25 cellular contexts compared by ENCODE assay signal in the genomic region with DNA sequence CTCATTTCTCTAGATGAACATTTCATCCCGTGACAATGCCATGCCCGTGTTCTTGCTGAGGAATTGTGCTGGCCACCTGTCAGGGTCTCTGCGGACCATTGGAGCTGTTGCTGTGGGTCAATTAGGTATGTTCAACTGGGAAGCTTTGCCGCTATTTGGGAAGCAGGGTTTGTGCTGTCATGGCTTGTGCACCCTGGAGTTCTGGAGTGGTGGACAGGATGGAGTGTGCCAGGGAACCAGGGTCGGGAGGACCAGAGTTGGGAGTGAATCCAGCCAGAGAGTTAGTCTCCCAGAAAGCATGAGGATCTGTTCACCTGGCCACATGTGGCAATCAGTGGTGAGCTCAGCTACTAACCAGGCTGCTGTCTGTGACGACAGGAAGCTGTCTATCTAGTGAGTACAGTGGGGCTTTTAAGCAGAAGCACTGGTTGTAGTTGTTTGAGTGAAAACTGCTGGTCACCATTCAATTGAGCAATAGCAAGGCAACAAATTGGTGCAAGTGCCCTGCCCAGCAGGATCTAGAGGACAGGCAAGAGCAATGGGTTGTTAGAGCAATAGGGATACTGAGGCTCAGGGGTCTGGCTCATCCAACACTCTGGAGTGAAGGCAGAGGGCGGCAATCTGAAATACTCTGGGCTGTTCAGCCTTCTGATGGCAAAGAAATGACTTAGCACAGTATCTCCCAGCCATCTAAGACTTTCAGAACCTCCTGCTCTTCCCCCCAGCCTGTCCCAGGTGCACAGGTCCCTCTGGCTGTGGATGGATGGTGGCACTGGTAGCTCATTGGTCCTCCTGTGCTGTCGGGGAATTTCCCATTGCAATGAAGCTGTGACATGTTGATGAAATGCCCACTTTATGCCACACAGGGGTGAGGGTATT.
"Had no signal": no experiment of that assay in that cellular context is flagged by ENCODE, and none has a peak within 500 bp of the region (broad histone marks: within the 10 kb centered on the region; RNA-seq: fewer than 3 reads in every experiment).

No MANE protein-coding gene starts in this region.

- H3K4me1 Mint-ChIP-seq: activated T-helper 17 cell treated with anti-CD3 and anti-CD28 coated beads, Interleukin-2, amount 50 U/mL, for 72 hours; central memory CD8-positive, alpha-beta T cell; endodermal cell; neural crest cell had no signal

- H3K27ac Mint-ChIP-seq: activated naive CD4-positive, alpha-beta T cell treated with anti-CD3 and anti-CD28 coated beads, Interleukin-2, amount 50 U/mL, for 72 hours; activated T-cell treated with anti-CD3 and anti-CD28 coated beads, Interleukin-2, amount 50 U/mL, for 24 hours; activated T-helper 17 cell treated with anti-CD3 and anti-CD28 coated beads, Interleukin-2, amount 50 U/mL, for 72 hours; endodermal cell; T-cell; type B pancreatic cell had no signal

- ATAC-seq: activated T-helper 17 cell treated with anti-CD3 and anti-CD28 coated beads, Interleukin-2, amount 50 U/mL, for 72 hours; heart left ventricle; left cardiac atrium; mucosa of descending colon; sciatic nerve; T-cell had no signal

- H3K36me3 Mint-ChIP-seq: activated naive CD4-positive, alpha-beta T cell treated with anti-CD3 and anti-CD28 coated beads, Interleukin-2, amount 50 U/mL, for 72 hours; T-cell; type B pancreatic cell had no signal

- H3K27ac ChIP-seq: colonic mucosa, epithelial cell of prostate, heart left ventricle, thoracic aorta had no signal

- H3K4me3 ChIP-seq: colonic mucosa, heart left ventricle, mucosa of descending colon, thoracic aorta had no signal

- H3K9me3 ChIP-seq: colonic mucosa, mucosa of descending colon, thoracic aorta had no signal

- H3K4me3 Mint-ChIP-seq: activated T-cell treated with anti-CD3 and anti-CD28 coated beads, Interleukin-2, amount 50 U/mL, for 24 hours; activated T-helper 17 cell treated with anti-CD3 and anti-CD28 coated beads, Interleukin-2, amount 50 U/mL, for 72 hours; central memory CD8-positive, alpha-beta T cell; endodermal cell; neural crest cell; T-cell; type B pancreatic cell had no signal

- H3K9me3 Mint-ChIP-seq: activated naive CD4-positive, alpha-beta T cell treated with anti-CD3 and anti-CD28 coated beads, Interleukin-2, amount 50 U/mL, for 72 hours; activated T-cell treated with anti-CD3 and anti-CD28 coated beads, Interleukin-2, amount 50 U/mL, for 24 hours; activated T-helper 17 cell treated with anti-CD3 and anti-CD28 coated beads, Interleukin-2, amount 50 U/mL, for 72 hours; central memory CD8-positive, alpha-beta T cell; endodermal cell; T-cell; type B pancreatic cell had no signal

- H3K27me3 ChIP-seq: colonic mucosa, heart left ventricle had no signal

- DNase-seq: activated CD4-positive, alpha-beta T cell treated with anti-CD3 and anti-CD28 coated beads for 1 hour; activated CD4-positive, alpha-beta T cell treated with anti-CD3 and anti-CD28 coated beads, Interleukin-2, amount 50 U/mL, for 1 hour; activated CD8-positive, alpha-beta memory T cell treated with anti-CD3 and anti-CD28 coated beads for 24 hours; activated CD8-positive, alpha-beta memory T cell treated with anti-CD3 and anti-CD28 coated beads, Interleukin-2, amount 50 U/mL, for 4 hours; activated T-cell treated with anti-CD3 and anti-CD28 coated beads, Interleukin-2, amount 50 U/mL, for 24 hours; colonic mucosa; endodermal cell; heart left ventricle; left cardiac atrium; mesenchymal stem cell; mucosa of descending colon; small intestine; stimulated activated CD4-positive, alpha-beta T cell treated with anti-CD3 and anti-CD28 coated beads, Interleukin-2, amount 100 ng/mL, for 48 hours; stimulated activated CD8-positive, alpha-beta memory T cell treated with anti-CD3 and anti-CD28 coated beads, Interleukin-4, amount 100 ng/mL, for 48 hours; stimulated activated naive CD4-positive, alpha-beta T cell treated with Interleukin-2 at 50 U/mL for 16 hours; T-cell; T-helper 9 cell had no signal

- H3K36me3 ChIP-seq: colonic mucosa, thoracic aorta had no signal

- H3K4me1 ChIP-seq: colonic mucosa had no signal
